8 cellular contexts compared by ENCODE assay signal in the genomic region with DNA sequence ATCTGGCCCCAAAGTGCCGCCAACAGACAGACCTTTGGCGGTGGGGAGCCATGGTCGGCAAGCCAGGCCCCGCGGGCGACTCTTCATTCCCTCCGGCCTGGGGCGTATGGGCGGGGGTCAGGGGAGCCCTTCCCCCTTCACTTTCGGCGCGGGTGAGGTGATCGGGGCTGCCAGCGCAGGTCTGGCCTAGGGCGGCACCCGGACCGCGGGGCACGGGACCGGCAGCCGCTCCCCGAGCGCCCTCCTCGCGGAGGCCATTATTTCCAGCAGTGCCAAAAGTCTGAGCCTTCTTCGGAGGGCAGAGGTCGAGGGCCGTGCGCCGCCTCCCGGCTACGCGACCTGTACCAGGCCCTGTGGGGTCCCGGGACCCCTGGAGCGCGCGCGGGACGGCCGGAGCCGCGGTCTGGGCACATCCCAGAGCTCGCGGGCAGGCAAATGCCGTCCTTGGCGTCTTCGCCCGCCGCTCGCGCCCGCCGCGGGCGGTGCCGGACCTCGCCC. TPM values are rescaled to one million over a fixed set of nuclear protein-coding genes. Genes with fewer than 3 reads are reported as not detected.
DNase-seq lines count a peak whose midpoint lies in the region; ATAC-seq, FAIRE-seq and TF ChIP-seq lines count a peak whose summit lies in the region.

No MANE protein-coding gene starts in this region.

- H4K20me1 ChIP-seq in H1 (replicated peaks in 1 of 2; ENCODE audit: control insufficient read depth in 1 of 2, insufficient read depth in 2 of 2, low read length in 2 of 2) = no peaks in the 10 kb centered on the region

- H2BK120ac ChIP-seq in H1 (replicated peaks; ENCODE audit: low read depth, low read length) = no peak overlapping the region

- no peaks in the 10 kb centered on the region for H3K79me1 ChIP-seq in H1 (ENCODE audit: low read depth, low read length)

- H4K91ac ChIP-seq in H1 (replicated peaks; ENCODE audit: insufficient read length, low read length) = no peak overlapping the region

- no peak overlapping the region for H3K14ac ChIP-seq in H1 (ENCODE audit: insufficient read length)

- TF ChIP-seq RAD21 in H1 (IDR thresholded peaks at IDR 0.05 in 1 of 2, conservative IDR thresholded peaks at IDR 0.05 in 1 of 2; ENCODE audit: low read depth in 2 of 2, low read length in 2 of 2) = no peak

- ATAC-seq in GM19438 (IDR thresholded peaks at IDR 0.05; ENCODE audit: low read depth, unreplicated experiment) (peak; percentile 33), HG03460 (IDR thresholded peaks at IDR 0.05; ENCODE audit: unreplicated experiment) (peak; percentile 27)

- H2BK12ac ChIP-seq in H1 (ENCODE audit: low read depth, low read length) = no peak overlapping the region

- DNase-seq in COLO668 (lab: John Stamatoyannopoulos, UW; ENCODE audit: unreplicated experiment) = peak; percentile 43
- DNase-seq in activated CD4-positive, CD25-positive, alpha-beta regulatory T cell (lab: John Stamatoyannopoulos, UW) = peak; percentile 2 to 30 (median 11)
- DNase-seq in H1 (ENCODE audit: low read depth in 1 of 2, low spot score in 2 of 2) = no peak
- peak; percentile 25 for DNase-seq in testis
- DNase-seq in mucosa of gallbladder (ENCODE audit: low spot score) = no peak

- H3K9me3 ChIP-seq in H1 (ENCODE audit: insufficient read depth in 2 of 2, low read depth in 1 of 2, low read length in 1 of 2) (no peaks in the 10 kb centered on the region), mononuclear cell (ENCODE audit: low read depth, low read length) (no peaks in the 10 kb centered on the region), testis (no peaks in the 10 kb centered on the region)

- H3K56ac ChIP-seq in H1 (replicated peaks; ENCODE audit: insufficient read length, low read depth, low read length) = no peak overlapping the region

- H2AFZ ChIP-seq in H1 (ENCODE audit: low read length) = no peak overlapping the region

- peak overlapping the region; percentile 86 for H3K27ac ChIP-seq in H1 (ENCODE audit: low read depth, low read length)
- peak overlapping the region; percentile 98 to 99 for H3K27ac ChIP-seq in testis

- peaks cover 0 to 3% (median 0%) of the 10 kb centered on the region in 4 experiments; a peak in 1 of 8 replicates for H3K36me3 ChIP-seq in H1 (ENCODE audit: control insufficient read depth in 2 of 4, insufficient read depth in 4 of 4, low read length in 3 of 4)
- no peaks in the 10 kb centered on the region for H3K36me3 ChIP-seq in testis (ENCODE audit: low read depth, missing control alignments)

- H2BK15ac ChIP-seq in H1 (ENCODE audit: low read length) = no peak overlapping the region

- peak in 1 of 2 experiments; percentile 74; a peak in 2 of 3 replicates for TF ChIP-seq POLR2A in H1 (IDR thresholded peaks at IDR 0.05; ENCODE audit: control extremely low read depth in 1 of 2, low read depth in 2 of 2, low read length in 2 of 2)
- TF ChIP-seq POLR2A in testis (IDR thresholded peaks at IDR 0.05) = no peak

- H3K4me3 ChIP-seq in H1 (ENCODE audit: extremely low read depth in 1 of 4, insufficient read depth in 2 of 4, low read depth in 3 of 4, low read length in 4 of 4) = peak overlapping the region; percentile 39 to 84 (median 68)
- H3K4me3 ChIP-seq in mononuclear cell (ENCODE audit: low read length) = peak overlapping the region; percentile 58
- H3K4me3 ChIP-seq in testis = peak overlapping the region; percentile 68 to 78

- H4K8ac ChIP-seq in H1 (ENCODE audit: extremely low read depth, insufficient read depth, low read length) = peak overlapping the region; percentile 93

- POLR2A ChIA-PET in H1 (lab: Charles Lee; ENCODE audit: partially characterized antibody) = interaction anchor here (0.7 to 1.0 kb wide), 5 partner anchors 61 to 125 kb away, joined by 3 to 5 read pairs (median 3); no protein-coding TSS in a partner anchor

- H3K23me2 ChIP-seq in H1 (ENCODE audit: low read depth, low read length) = peaks cover 4% of the 10 kb centered on the region; the same call in 1 of the 2 replicates

- peak overlapping the region; percentile 19 for H4K5ac ChIP-seq in H1 (ENCODE audit: insufficient read length, low read depth, low read length)

- WGBS in H1 (ENCODE audit: extremely low coverage in 1 of 2, insufficient coverage in 1 of 2, insufficient read length in 1 of 2, insufficient replicate concordance in 2 of 2, low coverage in 1 of 2, low lambda C conversion rate in 2 of 2, missing lambda C conversion rate in 1 of 2), 2 experiments = 0% methylated on average over 2 of the region's 57 CpGs; no CpG with 5 or more reads in 1 of the 2 experiments
- 0% methylated on average over 14 of the region's 57 CpGs; no CpG with 5 or more reads in 1 of the 2 donors for WGBS in testis, 2 donors

- no peak overlapping the region for H2AK5ac ChIP-seq in H1 (ENCODE audit: low read depth, low read length)

- peaks cover 3 to 43% of the 10 kb centered on the region in 2 experiments; a peak in 3 of 4 replicates for H3K79me2 ChIP-seq in H1 (ENCODE audit: control insufficient read depth in 1 of 2, insufficient read depth in 2 of 2, low read length in 2 of 2)

- TF ChIP-seq EP300 in H1 (IDR thresholded peaks at IDR 0.05; ENCODE audit: borderline replicate concordance in 1 of 2, low read depth in 2 of 2, low read length in 2 of 2) = no peak

- H2BK20ac ChIP-seq in H1 (ENCODE audit: low read length) = no peak overlapping the region

- H3K23ac ChIP-seq in H1 (ENCODE audit: insufficient read length) = no peak overlapping the region

- peaks cover 0 to 3% (median 1%) of the 10 kb centered on the region in 4 experiments; a peak in 2 of 7 replicates for H3K4me1 ChIP-seq in H1 (replicated peaks in 1 of 4; ENCODE audit: control insufficient read depth in 3 of 4, insufficient read depth in 4 of 4, low read length in 3 of 4)
- peaks cover 9% of the 10 kb centered on the region for H3K4me1 ChIP-seq in mononuclear cell (ENCODE audit: insufficient read depth, low read length)
- no peaks in the 10 kb centered on the region for H3K4me1 ChIP-seq in testis

- H3K27me3 ChIP-seq in H1 (replicated peaks in 1 of 4; ENCODE audit: control insufficient read depth in 3 of 4, extremely low read depth in 1 of 4, insufficient read depth in 3 of 4, low read length in 3 of 4) (no peaks in the 10 kb centered on the region), mononuclear cell (ENCODE audit: insufficient read depth, low read length) (no peaks in the 10 kb centered on the region), testis (no peaks in the 10 kb centered on the region)

- intact Hi-C loops in testis (cut with DNase I; ENCODE audit: low total_unique reads) = no loop called here

- no peak overlapping the region; the same call in none of the 2 replicates for H3K18ac ChIP-seq in H1 (ENCODE audit: extremely low read depth, low read length)

- FAIRE-seq in H1 (lab: Jason Lieb, UNC) = no peak

- peak overlapping the region; percentile 61 to 87 (median 74); a peak in 6 of 7 replicates for H3K9ac ChIP-seq in H1 (replicated peaks in 1 of 4; ENCODE audit: extremely low read depth in 1 of 4, low read depth in 3 of 4, low read length in 3 of 4)

- no peak overlapping the region for H3K4ac ChIP-seq in H1 (replicated peaks; ENCODE audit: insufficient read length, low read depth, low read length)

- CTCF ChIA-PET in H1 (lab: Charles Lee; ENCODE audit: partially characterized antibody) = interaction anchor here (0.6 kb wide), 1 partner anchor 172 kb away, joined by 3 read pairs; no protein-coding TSS in a partner anchor

- no peak for TF ChIP-seq CTCF in H1 (IDR thresholded peaks at IDR 0.05; ENCODE audit: control extremely low read depth in 1 of 3, insufficient read depth in 1 of 3, low read depth in 1 of 3, low read length in 3 of 3)
- no peak for TF ChIP-seq CTCF in testis (IDR thresholded peaks at IDR 0.05)

- H2BK5ac ChIP-seq in H1 (ENCODE audit: low read depth, low read length) = no peak overlapping the region

- H3K4me2 ChIP-seq in H1 (ENCODE audit: insufficient read depth in 1 of 2, low read depth in 2 of 2, low read length in 2 of 2) = peak overlapping the region; percentile 60 to 67

TF ChIP-seq in H1, 55 proteins besides CTCF, POLR2A, EP300 and RAD21 (continues in another document):
- TF ChIP-seq PHF8 (conservative IDR thresholded peaks at IDR 0.05; ENCODE audit: low read depth, low read length) (peak; percentile 63), YY1 (IDR thresholded peaks at IDR 0.05; ENCODE audit: low read depth, low read length) (peak; percentile 70; the same call in 1 of the 2 replicates)

RNA-seq across cellular contexts. Expression of a gene that starts 0.6 kb away (rescaled TPM):
- total RNA-seq in H1 (2021; fragmentation: NEBNext Ultra II Directional; extraction: Animal tissue kit (Norgen Biotek cat#: 25700)) = 58.4 and 59.6 TPM in 2 replicates
- polyA plus RNA-seq in H1 (2011; rRNA removed) (26.4 and 43.5 TPM in 2 replicates), testis (ENCODE audit: insufficient read depth, low read depth, low replicate concordance) (27.2 TPM)
- polyA plus RNA-seq in H1 (2011; cell fraction: cytosol; rRNA removed) = 40.0 TPM
- 52.3 TPM for polyA plus RNA-seq in H1 (2011; cell fraction: nucleus; rRNA removed)
- 37.4 to 50.7 TPM (median 40.4 TPM) in 4 replicates for polyA plus RNA-seq in H1 (2012, experiment 1 of 2)
- polyA plus RNA-seq in H1 (2012, experiment 2 of 2) = 3.3 TPM
- polyA plus RNA-seq in H1 (2013, experiment 1 of 2) = 64.7 TPM
- 64.0 TPM for polyA plus RNA-seq in H1 (2013, experiment 2 of 2)
- 168 and 220 TPM in 2 replicates for polyA minus RNA-seq in H1 (2011; rRNA and poly(A)+ RNA removed)
- 64.4 TPM for polyA minus RNA-seq in H1 (2011; cell fraction: cytosol; rRNA and poly(A)+ RNA removed)
- 150 TPM for polyA minus RNA-seq in H1 (2011; cell fraction: nucleus; rRNA and poly(A)+ RNA removed)
- total RNA-seq in mononuclear cell (115 TPM), testis (10 to 100 TPM; 56.7 to 57.7 TPM), mucosa of gallbladder (41.1 TPM)

RNA-seq across cellular contexts. Expression of a gene that starts 28.5 kb away (rescaled TPM):
- total RNA-seq in H1 (2021; fragmentation: NEBNext Ultra II Directional; extraction: Animal tissue kit (Norgen Biotek cat#: 25700)) = not detected in 2 replicates
- polyA plus RNA-seq in H1 (2011; rRNA removed) (not detected in 2 replicates), testis (ENCODE audit: insufficient read depth, low read depth, low replicate concordance) (9.6 TPM)
- polyA plus RNA-seq in H1 (2011; cell fraction: cytosol; rRNA removed) = not detected
- not detected for polyA plus RNA-seq in H1 (2011; cell fraction: nucleus; rRNA removed)
- not detected in 4 replicates for polyA plus RNA-seq in H1 (2012, experiment 1 of 2)
- not detected for polyA plus RNA-seq in H1 (2012, experiment 2 of 2)
- polyA plus RNA-seq in H1 (2013, experiment 1 of 2) = not detected
- not detected for polyA plus RNA-seq in H1 (2013, experiment 2 of 2)
- not detected in 2 replicates for polyA minus RNA-seq in H1 (2011; rRNA and poly(A)+ RNA removed)
- polyA minus RNA-seq in H1 (2011; cell fraction: cytosol; rRNA and poly(A)+ RNA removed) = not detected
- polyA minus RNA-seq in H1 (2011; cell fraction: nucleus; rRNA and poly(A)+ RNA removed) = not detected
- total RNA-seq in mononuclear cell (not detected), testis (1 to 10 TPM; 6.0 to 9.2 TPM), mucosa of gallbladder (not detected)

Comparison
In these comparisons a context has a peak if more than half of its experiments do, and no peak if none do; other contexts are left out.
1. DNase-seq: peak in COLO668 (single experiment), activated CD4-positive, CD25-positive, alpha-beta regulatory T cell (4 of 4) and testis (single experiment); none in H1 (0 of 2) and mucosa of gallbladder (single experiment).
2. Peak in every context shown above with its lines, with median percentiles within 50 percentile points of each other: H3K4me3 ChIP-seq.